19 cellular contexts compared by ENCODE assay signal in the genomic region with DNA sequence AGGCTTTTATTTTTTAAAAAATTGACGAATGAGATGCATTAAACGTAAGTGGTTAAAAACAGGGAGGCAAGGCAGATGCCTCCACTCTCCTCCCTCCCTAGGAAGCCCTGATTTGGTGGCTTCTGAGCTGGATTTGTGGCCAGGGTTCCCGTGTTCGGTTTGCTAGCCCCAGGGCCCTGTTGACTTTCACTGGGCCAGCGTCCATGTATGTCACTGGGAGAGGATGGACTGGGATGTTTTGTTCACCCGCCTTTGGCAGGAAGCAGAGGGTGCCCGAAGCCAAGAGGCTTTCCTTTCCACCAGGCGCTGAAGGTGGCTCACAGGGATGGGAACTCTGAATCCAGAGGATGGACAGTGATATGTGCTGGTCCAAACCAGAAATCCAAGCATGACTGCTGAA.
"Had no signal": no experiment of that assay in that cellular context is flagged by ENCODE, and none has a peak within 500 bp of the region (broad histone marks: within the 10 kb centered on the region; RNA-seq: fewer than 3 reads in every experiment).

No MANE protein-coding gene starts in this region.

- H2AFZ ChIP-seq: hepatocyte had no signal

- H3K27me3 ChIP-seq: colonic mucosa, gastroesophageal sphincter, hepatocyte, left lung had no signal

- H3K36me3 ChIP-seq: colonic mucosa, gastroesophageal sphincter, heart left ventricle, left lung, lower lobe of right lung had no signal

- H3K27ac ChIP-seq: colonic mucosa, epithelial cell of prostate, foreskin keratinocyte, gastroesophageal sphincter, heart left ventricle, hepatocyte, left lung, lower lobe of right lung had no signal

- H3K79me2 ChIP-seq: hepatocyte had no signal

- H3K4me1 ChIP-seq: colonic mucosa, foreskin keratinocyte, left lung, lower lobe of right lung had no signal

- H3K4me2 ChIP-seq: hepatocyte had no signal

- H3K9me3 ChIP-seq: colonic mucosa had no signal

- DNase-seq: colonic mucosa; cortex of kidney; effector CD8-positive, alpha-beta T cell; effector memory CD8-positive, alpha-beta T cell; endodermal cell; erythroblast; foreskin keratinocyte; heart left ventricle; left cardiac atrium; left lung; left ventricle myocardium superior; lower lobe of right lung; mesenchymal stem cell; mucosa of descending colon; naive B cell; naive thymus-derived CD8-positive, alpha-beta T cell had no signal

- H3K4me3 ChIP-seq: colonic mucosa, gastroesophageal sphincter, heart left ventricle, hepatocyte, left lung, lower lobe of right lung, mucosa of descending colon had no signal
